In the genomic region with DNA sequence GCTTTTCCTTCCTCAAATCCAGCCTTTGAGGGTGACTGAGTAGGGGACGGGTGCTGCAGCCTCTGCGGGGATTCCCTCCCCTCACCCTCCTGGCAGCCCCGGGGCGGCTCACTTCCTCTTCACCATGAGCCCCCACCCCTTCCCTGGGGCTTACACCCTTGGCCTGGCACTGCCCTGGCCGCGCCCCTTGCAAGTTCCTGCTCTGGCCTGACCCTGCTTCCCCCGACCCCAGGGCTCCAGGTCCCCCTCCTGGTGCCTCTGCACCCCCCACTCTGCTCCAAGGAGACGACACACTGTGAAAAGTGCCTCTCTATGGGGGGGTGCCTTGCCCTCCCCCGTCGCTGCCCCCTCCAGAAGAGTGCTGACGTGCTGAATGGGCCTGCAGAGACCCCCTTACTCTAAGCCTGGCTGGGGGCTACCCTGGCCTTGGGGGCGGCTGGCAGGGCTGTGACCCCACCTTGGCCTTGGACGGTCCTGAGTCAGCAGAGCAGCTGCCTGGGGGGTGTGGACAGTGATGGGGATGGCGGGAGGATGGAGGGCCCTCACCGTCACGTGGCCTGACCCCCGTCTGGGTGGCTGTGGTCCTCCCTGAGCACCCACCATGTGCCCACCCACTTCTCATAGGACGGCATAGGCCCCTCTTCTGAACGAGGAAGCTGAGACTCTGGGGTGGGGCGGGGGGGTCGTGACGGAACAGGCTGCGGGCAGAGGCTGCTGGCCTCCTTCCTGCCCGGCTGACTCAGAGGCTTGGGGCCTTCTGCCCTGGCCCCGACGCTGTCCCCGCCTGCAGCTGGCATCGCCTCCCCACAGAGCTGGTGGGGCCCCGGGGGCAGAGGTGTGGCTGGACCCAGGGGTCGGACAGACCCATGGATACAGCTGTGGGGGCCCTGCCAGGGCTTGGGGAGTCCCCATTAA, we compare ENCODE assay signal across 8 cellular contexts. TPM values are rescaled to one million over a fixed set of nuclear protein-coding genes. Genes with fewer than 3 reads are reported as not detected.
DNase-seq lines count a peak whose midpoint lies in the region; ATAC-seq and TF ChIP-seq lines count a peak whose summit lies in the region.

No MANE protein-coding gene starts in this region.

- H3K4me1 Mint-ChIP-seq in activated T-cell treated with anti-CD3 and anti-CD28 coated beads, Interleukin-2, amount 50 U/mL, for 72 hours (ENCODE audit: low read depth): peaks cover 48% of the 10 kb centered on the region

- peaks cover 0 to 1% of the 10 kb centered on the region in 2 donors for H3K36me3 Mint-ChIP-seq in activated T-cell treated with anti-CD3 and anti-CD28 coated beads, Interleukin-2, amount 50 U/mL, for 72 hours (ENCODE audit: insufficient read depth in 2 of 2)

- no peaks in the 10 kb centered on the region for H3K27me3 Mint-ChIP-seq in activated T-cell treated with anti-CD3 and anti-CD28 coated beads, Interleukin-2, amount 50 U/mL, for 72 hours (ENCODE audit: low read depth)

- H3K27ac ChIP-seq in foreskin keratinocyte: no peak overlapping the region

- no peaks in the 10 kb centered on the region for H3K27me3 ChIP-seq in foreskin keratinocyte

- intact Hi-C loops in sciatic nerve (cut with DNase I): no loop called here

- H3K4me1 ChIP-seq in foreskin keratinocyte: peaks cover 28% of the 10 kb centered on the region

- TF ChIP-seq CTCF in foreskin keratinocyte (conservative IDR thresholded peaks at IDR 0.05): no peak

- in situ Hi-C loops in ACHN (cut with HindIII; ENCODE audit: low pct_ligation_motif_present, low pct_unique_long_range_greater_than_20kb, low sequenced_read_pairs): no loop called here

- peak overlapping the region; percentile 92 for H3K27ac Mint-ChIP-seq in activated T-cell treated with anti-CD3 and anti-CD28 coated beads, Interleukin-2, amount 50 U/mL, for 72 hours

- peaks cover 0 to 2% of the 10 kb centered on the region in 2 donors for H3K9me3 Mint-ChIP-seq in activated T-cell treated with anti-CD3 and anti-CD28 coated beads, Interleukin-2, amount 50 U/mL, for 72 hours

- ATAC-seq in GM19467 (IDR thresholded peaks at IDR 0.05; ENCODE audit: unreplicated experiment) (peak; percentile 38), foreskin keratinocyte (peak; percentile 30), sciatic nerve (peak; percentile 65)
- peak; percentile 74 to 75 for ATAC-seq in activated T-cell treated with anti-CD3 and anti-CD28 coated beads, Interleukin-2, amount 50 U/mL, for 72 hours (replicated peaks in 1 of 2)

- H3K4me3 Mint-ChIP-seq in activated T-cell treated with anti-CD3 and anti-CD28 coated beads, Interleukin-2, amount 50 U/mL, for 72 hours: peak overlapping the region; percentile 86

- peak; percentile 78 for DNase-seq in ACHN
- peak; percentile 85 for DNase-seq in NCI-H226
- peak; percentile 77 for DNase-seq in activated T-cell treated with anti-CD3 and anti-CD28 coated beads, Interleukin-2, amount 50 U/mL, for 72 hours
- DNase-seq in foreskin keratinocyte: no peak
- DNase-seq in sciatic nerve (ENCODE audit: low spot score): no peak
- DNase-seq in GOT3 (lab: John Stamatoyannopoulos, UW): no peak
- no peak for DNase-seq in NCI-H2171 treated with DMSO at 0.1 percent for 48 hours (lab: John Stamatoyannopoulos, UW)

RNA-seq across cellular contexts. Expression of a gene that starts 9.8 kb away (rescaled TPM):
- total RNA-seq in activated T-cell treated with anti-CD3 and anti-CD28 coated beads, Interleukin-2, amount 50 U/mL, for 72 hours: 10 to 100 TPM; 23.0 to 30.0 TPM
- total RNA-seq in foreskin keratinocyte (17.7 and 21.5 TPM in 2 replicates), sciatic nerve (20.1 TPM)
- 15.9 and 17.6 TPM in 2 replicates for polyA plus RNA-seq in foreskin keratinocyte

RNA-seq across cellular contexts. Expression of a gene that starts 25.9 kb away (rescaled TPM):
- total RNA-seq in activated T-cell treated with anti-CD3 and anti-CD28 coated beads, Interleukin-2, amount 50 U/mL, for 72 hours: 10 to 100 TPM; 28.0 to 35.2 TPM
- total RNA-seq in foreskin keratinocyte: 23.7 and 26.6 TPM in 2 replicates
- polyA plus RNA-seq in foreskin keratinocyte: 26.6 and 27.2 TPM in 2 replicates
- 22.0 TPM for total RNA-seq in sciatic nerve

RNA-seq across cellular contexts. Expression of a gene that starts 29.4 kb away (rescaled TPM):
- total RNA-seq in activated T-cell treated with anti-CD3 and anti-CD28 coated beads, Interleukin-2, amount 50 U/mL, for 72 hours: 10 to 100 TPM; 11.8 to 12.2 TPM
- 12.2 and 13.2 TPM in 2 replicates for total RNA-seq in foreskin keratinocyte
- polyA plus RNA-seq in foreskin keratinocyte: 6.6 and 6.9 TPM in 2 replicates
- total RNA-seq in sciatic nerve: 21.4 TPM

RNA-seq across cellular contexts. Expression of a gene that starts 53.2 kb away (rescaled TPM):
- not detected for total RNA-seq in activated T-cell treated with anti-CD3 and anti-CD28 coated beads, Interleukin-2, amount 50 U/mL, for 72 hours
- total RNA-seq in foreskin keratinocyte: not detected in 2 replicates
- not detected in 2 replicates for polyA plus RNA-seq in foreskin keratinocyte
- not detected for total RNA-seq in sciatic nerve

Comparison
In these comparisons a context has a peak if more than half of its experiments do, and no peak if none do; other contexts are left out.
1. DNase-seq: peak in ACHN (single experiment), NCI-H226 (single experiment) and activated T-cell treated with anti-CD3 and anti-CD28 coated beads, Interleukin-2, amount 50 U/mL, for 72 hours (2 of 2); none in foreskin keratinocyte (0 of 2), sciatic nerve (single experiment), GOT3 (single experiment) and NCI-H2171 treated with DMSO at 0.1 percent for 48 hours (single experiment).
2. Peak in every context shown above with its lines, with median percentiles within 50 percentile points of each other: ATAC-seq.